Comparison of ENCODE assay signal across 21 cellular contexts in genomic region chr2:60836491-60836890, GRCh38. TPM values are rescaled to one million over a fixed set of nuclear protein-coding genes. Genes with fewer than 3 reads are reported as not detected.
A peak's percentile ranks its signal among the peaks of the same experiment; 100 is the strongest.
DNase-seq lines count a peak whose midpoint lies in the region; ATAC-seq, FAIRE-seq and TF ChIP-seq lines count a peak whose summit lies in the region.
"Had no signal": no experiment of that assay in that cellular context is flagged by ENCODE, and none has a peak within 500 bp of the region (broad histone marks: within the 10 kb centered on the region; RNA-seq: fewer than 3 reads in every experiment).

No MANE protein-coding gene starts in this region.

- TF ChIP-seq POLR2A in HepG2 (IDR thresholded peaks at IDR 0.05; ENCODE audit: insufficient read depth in 1 of 2, low read depth in 2 of 2, low read length in 2 of 2) = no peak
- TF ChIP-seq POLR2A in right lobe of liver (IDR thresholded peaks at IDR 0.05) = no peak

- 3% methylated on average over 3 of the region's 3 CpGs for WGBS in HepG2 (ENCODE audit: low lambda C conversion rate)
- 32% methylated on average over 2 of the region's 3 CpGs for WGBS in right lobe of liver (ENCODE audit: insufficient coverage, low coverage, low lambda C conversion rate, missing lambda C conversion rate)

- TF ChIP-seq CTCF in HepG2 (CRISPR knock-in tag; IDR thresholded peaks at IDR 0.05) (no peak), right lobe of liver (IDR thresholded peaks at IDR 0.05) (no peak), MM.1S (IDR thresholded peaks at IDR 0.05; ENCODE audit: low read length) (no peak), SU-DHL-6 (IDR thresholded peaks at IDR 0.05; ENCODE audit: insufficient read depth, low read length, poor library complexity, severe bottlenecking) (no peak)

- FAIRE-seq in HepG2 (lab: Jason Lieb, UNC) = no peak

- ATAC-seq in HepG2 (no peak), right lobe of liver (no peak), GM21786 (IDR thresholded peaks at IDR 0.05; ENCODE audit: unreplicated experiment) (no peak), HG02623 (IDR thresholded peaks at IDR 0.05; ENCODE audit: unreplicated experiment) (no peak)
- no peak for ATAC-seq in stimulated activated memory B cell treated with anti-CD40 and anti-IgM and Interleukin-4, amounts not matched to agents 10 μg/mL and 1 μg/mL and 100 μg/mL, for 72 hours

- H3K4me1 ChIP-seq in HepG2 (ENCODE audit: insufficient read depth, low read length) (no peaks in the 10 kb centered on the region), right lobe of liver (no peaks in the 10 kb centered on the region), MM.1S (ENCODE audit: low read length) (peaks cover 66% of the 10 kb centered on the region)
- H3K4me1 ChIP-seq: BE2C, SJCRH30 had no signal

- H3K9ac ChIP-seq in HepG2 (ENCODE audit: insufficient read depth, low read depth, low read length) = no peak overlapping the region
- no peak overlapping the region for H3K9ac ChIP-seq in MM.1S (ENCODE audit: low read length)
- H3K9ac ChIP-seq in SU-DHL-6 (ENCODE audit: low read length) = no peak overlapping the region

- H3K27ac ChIP-seq in HepG2 (ENCODE audit: extremely low read length, insufficient read depth, low read length) (no peak overlapping the region), right lobe of liver (no peak overlapping the region), MM.1S (ENCODE audit: low read length) (peak overlapping the region; percentile 33; the same call in 1 of the 2 replicates), SU-DHL-6 (ENCODE audit: low read depth, low read length) (0 out of 2 replicates have a peak overlapping the region, but pooled peaks have one; percentile 1)
- H3K27ac ChIP-seq: SJCRH30 had no signal

- H2AFZ ChIP-seq in HepG2 (ENCODE audit: low read length) (no peak overlapping the region), MM.1S (ENCODE audit: low read length) (no peak overlapping the region), SU-DHL-6 (ENCODE audit: low read depth, low read length, severe bottlenecking) (no peak overlapping the region)

- in situ Hi-C loops in HepG2 (cut with HindIII; ENCODE audit: extremely low pct_ligation_motif_present, low pct_unique_long_range_greater_than_20kb) = no loop called here

- no peaks in the 10 kb centered on the region for H3K9me3 ChIP-seq in HepG2 (ENCODE audit: low read length)
- H3K9me3 ChIP-seq in right lobe of liver = no peaks in the 10 kb centered on the region
- H3K9me3 ChIP-seq in MM.1S (replicated peaks; ENCODE audit: insufficient read depth, low read length) = no peaks in the 10 kb centered on the region
- no peaks in the 10 kb centered on the region for H3K9me3 ChIP-seq in SU-DHL-6 (ENCODE audit: insufficient read depth, low read length)
- H3K9me3 ChIP-seq: BE2C, SJCRH30 had no signal

- no peak for DNase-seq in HepG2 (ENCODE audit: low spot score)
- no peak for DNase-seq in right lobe of liver
- no peak for DNase-seq in MM.1S
- no peak for DNase-seq in NCI-H524 (lab: John Stamatoyannopoulos, UW)
- DNase-seq: ACHN; BE2C; CD4-positive, alpha-beta T cell; H9; KBM-7; NCI-H1417; NCI-H2029; NCI-H2171; NCI-H446 treated with DMSO at 0.1 percent for 48 hours; NCI-H774; RPMI8226; SJCRH30 had no signal

- no peak for TF ChIP-seq RAD21 in HepG2 (CRISPR knock-in tag; IDR thresholded peaks at IDR 0.05)

- peaks cover 95% of the 10 kb centered on the region for H3K4me1 Mint-ChIP-seq in stimulated activated memory B cell treated with anti-CD40 and anti-IgM and Interleukin-4, amounts not matched to agents 10 μg/mL and 1 μg/mL and 100 μg/mL, for 72 hours

- no peaks in the 10 kb centered on the region for H3K27me3 Mint-ChIP-seq in stimulated activated memory B cell treated with anti-CD40 and anti-IgM and Interleukin-4, amounts not matched to agents 10 μg/mL and 1 μg/mL and 100 μg/mL, for 72 hours
- H3K27me3 Mint-ChIP-seq: CD4-positive, alpha-beta T cell had no signal

- H3K4me3 Mint-ChIP-seq in stimulated activated memory B cell treated with anti-CD40 and anti-IgM and Interleukin-4, amounts not matched to agents 10 μg/mL and 1 μg/mL and 100 μg/mL, for 72 hours = no peak overlapping the region
- H3K4me3 Mint-ChIP-seq: CD4-positive, alpha-beta T cell; H9; T-helper 2 cell treated with Interferon-gamma antibody and Interleukin-4, amounts not matched to agents 5 μg/mL and 100 μg/mL, for 36 hours had no signal

- peaks cover 8% of the 10 kb centered on the region for H3K9me3 Mint-ChIP-seq in stimulated activated memory B cell treated with anti-CD40 and anti-IgM and Interleukin-4, amounts not matched to agents 10 μg/mL and 1 μg/mL and 100 μg/mL, for 72 hours
- H3K9me3 Mint-ChIP-seq: CD4-positive, alpha-beta T cell; T-helper 2 cell treated with Interferon-gamma antibody and Interleukin-4, amounts not matched to agents 5 μg/mL and 100 μg/mL, for 36 hours had no signal

- peaks cover 2 to 46% of the 10 kb centered on the region in 2 experiments; a peak in 4 of 5 replicates for H3K27me3 ChIP-seq in HepG2 (ENCODE audit: control insufficient read depth in 1 of 2, insufficient read depth in 2 of 2, low read length in 2 of 2)
- H3K27me3 ChIP-seq in right lobe of liver = no peaks in the 10 kb centered on the region
- H3K27me3 ChIP-seq in MM.1S (replicated peaks; ENCODE audit: insufficient read depth, low read length) = peaks cover 38% of the 10 kb centered on the region
- H3K27me3 ChIP-seq in SU-DHL-6 (ENCODE audit: low read length) = no peaks in the 10 kb centered on the region
- H3K27me3 ChIP-seq: BE2C, SJCRH30 had no signal

- H3K36me3 ChIP-seq in HepG2 (replicated peaks in 1 of 2; ENCODE audit: control insufficient read depth in 1 of 2, insufficient read depth in 2 of 2, low read length in 2 of 2) (no peaks in the 10 kb centered on the region), right lobe of liver (no peaks in the 10 kb centered on the region), MM.1S (replicated peaks; ENCODE audit: insufficient read depth, low read length) (no peaks in the 10 kb centered on the region), SU-DHL-6 (ENCODE audit: low read length) (no peaks in the 10 kb centered on the region)
- H3K36me3 ChIP-seq: BE2C, SJCRH30 had no signal

- H4K20me1 ChIP-seq in HepG2 (ENCODE audit: insufficient read depth, low read length) = no peaks in the 10 kb centered on the region
- no peaks in the 10 kb centered on the region for H4K20me1 ChIP-seq in MM.1S (ENCODE audit: insufficient read depth, low read length)
- H4K20me1 ChIP-seq in SU-DHL-6 (ENCODE audit: low read depth, low read length) = no peaks in the 10 kb centered on the region

- no TSS peak for BruUV-seq in HepG2 (replicated peaks; lab: Mats Ljungman, UMichigan)

- POLR2A ChIA-PET in HepG2 (lab: Yijun Ruan, JAX) = no interaction called here

- intact Hi-C loops in HepG2 (cut with micrococcal nuclease; ENCODE audit: unreplicated experiment) (no loop called here), right lobe of liver (cut with DNase I) (no loop called here)

- H3K9me2 ChIP-seq in MM.1S (replicated peaks; ENCODE audit: insufficient read depth, low read length) (no peaks in the 10 kb centered on the region), SU-DHL-6 (replicated peaks; ENCODE audit: insufficient read depth, low read length) (no peaks in the 10 kb centered on the region)

- H3K27ac Mint-ChIP-seq in stimulated activated memory B cell treated with anti-CD40 and anti-IgM and Interleukin-4, amounts not matched to agents 10 μg/mL and 1 μg/mL and 100 μg/mL, for 72 hours = peak overlapping the region; percentile 99
- H3K27ac Mint-ChIP-seq: CD4-positive, alpha-beta T cell; H9; T-helper 2 cell treated with Interferon-gamma antibody and Interleukin-4, amounts not matched to agents 5 μg/mL and 100 μg/mL, for 36 hours had no signal

- H3K4me3 ChIP-seq in HepG2 (replicated peaks in 1 of 3; ENCODE audit: insufficient read depth in 1 of 3, low read depth in 2 of 3, low read length in 3 of 3) (no peak overlapping the region), right lobe of liver (no peak overlapping the region), MM.1S (ENCODE audit: low read length) (no peak overlapping the region), SU-DHL-6 (ENCODE audit: insufficient read depth, low read length, poor library complexity, severe bottlenecking) (no peak overlapping the region)
- H3K4me3 ChIP-seq: SJCRH30 had no signal

- peaks cover 29% of the 10 kb centered on the region for H3F3A ChIP-seq in MM.1S (ENCODE audit: insufficient read depth, low read length)
- H3F3A ChIP-seq in SU-DHL-6 (ENCODE audit: insufficient read depth) = peaks cover 32% of the 10 kb centered on the region

- TF ChIP-seq EP300 in HepG2 (IDR thresholded peaks at IDR 0.05; ENCODE audit: low read depth in 2 of 2, low read length in 2 of 2) = no peak
- no peak for TF ChIP-seq EP300 in HepG2 (CRISPR knock-in tag; IDR thresholded peaks at IDR 0.05; ENCODE audit: borderline replicate concordance)

- H3K36me3 Mint-ChIP-seq in stimulated activated memory B cell treated with anti-CD40 and anti-IgM and Interleukin-4, amounts not matched to agents 10 μg/mL and 1 μg/mL and 100 μg/mL, for 72 hours = peaks cover 28% of the 10 kb centered on the region

- H3K4me2 ChIP-seq in HepG2 (ENCODE audit: low read depth, low read length) = no peak overlapping the region
- peak overlapping the region; percentile 50 for H3K4me2 ChIP-seq in MM.1S (ENCODE audit: low read depth, low read length)
- no peak overlapping the region for H3K4me2 ChIP-seq in SU-DHL-6 (ENCODE audit: low read depth, low read length, poor library complexity, severe bottlenecking)

- CTCF ChIA-PET in HepG2 (lab: Yijun Ruan, JAX; ENCODE audit: low intra/inter-chr PET ratio, low total read pairs) = no interaction called here

- H3K79me2 ChIP-seq in HepG2 (ENCODE audit: insufficient read depth, low read length) = no peaks in the 10 kb centered on the region
- no peaks in the 10 kb centered on the region for H3K79me2 ChIP-seq in MM.1S (ENCODE audit: low read length)
- H3K79me2 ChIP-seq in SU-DHL-6 (ENCODE audit: insufficient read depth, low read length) = no peaks in the 10 kb centered on the region

RNA-seq across cellular contexts. Expression of gene REL, which starts 44.9 kb away (rescaled TPM):
- total RNA-seq in HepG2 (2016; rRNA removed; fragmentation: Illumina TruSeq; extraction: Trizol) (7.0 and 9.7 TPM in 2 replicates), right lobe of liver (1 to 10 TPM; 3.5 to 7.5 (median 5.0) TPM)
- 4.0 and 4.1 TPM in 2 replicates for total RNA-seq in HepG2 (2016; cell fraction: cytosol; rRNA removed; fragmentation: Illumina TruSeq; extraction: Trizol; ENCODE audit: low read depth)
- total RNA-seq in HepG2 (2016; cell fraction: insoluble cytoplasmic fraction; rRNA removed; fragmentation: Illumina TruSeq; extraction: Trizol) = 6.0 and 9.9 TPM in 2 replicates
- 4.8 and 5.3 TPM in 2 replicates for total RNA-seq in HepG2 (2016; cell fraction: membrane; rRNA removed; fragmentation: Illumina TruSeq; extraction: Trizol)
- 10.1 and 10.2 TPM in 2 replicates for total RNA-seq in HepG2 (2016; cell fraction: nucleus; rRNA removed; fragmentation: Illumina TruSeq; extraction: Trizol)
- 3.0 and 3.7 TPM in 2 replicates for polyA plus RNA-seq in HepG2 (2011; rRNA removed)
- 1.8 and 2.5 TPM in 2 replicates for polyA plus RNA-seq in HepG2 (2011; cell fraction: cytosol; rRNA removed)
- 2.2 and 3.7 TPM in 2 replicates for polyA plus RNA-seq in HepG2 (2011; cell fraction: nucleus; rRNA removed)
- 3.0 and 4.4 TPM in 2 replicates for polyA plus RNA-seq in HepG2 (2012)
- 0.14 and 0.18 TPM in 2 replicates for polyA plus RNA-seq in HepG2 (2016; cell fraction: cytosol; fragmentation: Illumina TruSeq; extraction: Trizol; ENCODE audit: low read depth)
- 3.3 and 4.0 TPM in 2 replicates for polyA plus RNA-seq in HepG2 (2016; cell fraction: insoluble cytoplasmic fraction; fragmentation: Illumina TruSeq; extraction: Trizol; ENCODE audit: low read depth)
- 0.37 and 0.39 TPM in 2 replicates for polyA plus RNA-seq in HepG2 (2016; cell fraction: membrane; fragmentation: Illumina TruSeq; extraction: Trizol; ENCODE audit: low read depth)
- 4.8 and 5.2 TPM in 2 replicates for polyA plus RNA-seq in HepG2 (2016; cell fraction: nucleus; fragmentation: Illumina TruSeq; extraction: Trizol; ENCODE audit: insufficient read depth, low read depth)
- polyA minus RNA-seq in HepG2 (2011; rRNA and poly(A)+ RNA removed; ENCODE audit: low replicate concordance) = 5.6 and 13.3 TPM in 2 replicates
- 5.3 and 6.4 TPM in 2 replicates for polyA minus RNA-seq in HepG2 (2011; cell fraction: cytosol; rRNA and poly(A)+ RNA removed)
- 15.6 and 15.7 TPM in 2 replicates for polyA minus RNA-seq in HepG2 (2011; cell fraction: nucleus; rRNA and poly(A)+ RNA removed)

Comparison
In these comparisons a context has a peak if more than half of its experiments do, and no peak if none do; other contexts are left out.
1. H3K27ac ChIP-seq: peak in MM.1S (single experiment) and SU-DHL-6 (single experiment); none in HepG2 (single experiment) and right lobe of liver (0 of 3).